ENCODE assay signal across 21 cellular contexts in the genomic region with DNA sequence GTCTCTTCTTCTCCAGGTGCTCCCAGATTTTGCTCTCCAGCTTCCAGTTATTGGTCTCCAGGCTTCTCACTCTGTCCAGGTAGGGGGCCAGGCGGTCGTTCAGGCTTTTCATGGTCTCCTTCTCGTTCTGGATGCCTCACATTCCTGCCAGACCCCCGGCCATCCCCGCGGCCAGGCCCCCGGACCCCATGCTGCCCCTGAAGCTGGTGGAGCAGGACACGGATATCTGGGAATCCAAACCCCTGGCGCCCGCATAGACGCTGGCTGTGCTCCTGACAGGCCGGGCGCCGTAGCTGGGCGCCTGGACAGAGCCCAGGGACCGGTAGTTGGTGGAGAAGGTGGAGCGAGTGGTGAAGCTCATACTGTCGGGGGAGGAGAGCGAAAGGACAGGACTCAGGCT.
"Had no signal": no experiment of that assay in that cellular context is flagged by ENCODE, and none has a peak within 500 bp of the region (broad histone marks: within the 10 kb centered on the region; RNA-seq: fewer than 3 reads in every experiment).

No MANE protein-coding gene starts in this region.

- ATAC-seq: stimulated activated effector memory CD8-positive, alpha-beta T cell treated with anti-CD3 and anti-CD28 coated beads, Interleukin-12 subunit alpha, Interleukin-12 subunit beta, amount 100 ng/mL, for 72 hours; stimulated activated memory B cell treated with anti-CD40 and anti-IgM and Interleukin-4, amounts not matched to agents 10 μg/mL and 1 μg/mL and 100 μg/mL, for 72 hours; stimulated activated naive B cell treated with anti-CD40 and anti-IgM and Interleukin-4, amounts not matched to agents 10 μg/mL and 1 μg/mL and 100 μg/mL, for 72 hours; stimulated activated naive CD8-positive, alpha-beta T cell treated with anti-CD3 and anti-CD28 coated beads, Interleukin-15, amount 100 ng/mL, for 72 hours; stimulated activated naive CD8-positive, alpha-beta T cell treated with anti-CD3 and anti-CD28 coated beads, Interleukin-15, Interleukin-2, amounts not matched to agents 100 U/mL and 50 U/mL, for 24 hours; upper lobe of right lung had no signal

- DNase-seq: stimulated activated CD4-positive, alpha-beta T cell treated with anti-CD3 and anti-CD28 coated beads, Interleukin-2, amount 100 ng/mL, for 48 hours; stimulated activated CD4-positive, alpha-beta T cell treated with anti-CD3 and anti-CD28 coated beads, Interleukin-4, amount 100 ng/mL, for 1 hour; stimulated activated CD4-positive, alpha-beta T cell treated with anti-CD3 and anti-CD28 coated beads, Interleukin-4, amount 100 ng/mL, for 24 hours; stimulated activated CD4-positive, alpha-beta T cell treated with anti-CD3 and anti-CD28 coated beads, Interleukin-4, amount 100 ng/mL, for 4 hours; stimulated activated CD8-positive, alpha-beta memory T cell treated with anti-CD3 and anti-CD28 coated beads, Interleukin-4, amount 100 ng/mL, for 48 hours; stimulated activated naive B cell treated with anti-CD40 and anti-IgM and Interleukin-4, amounts not matched to agents 10 μg/mL and 1 μg/mL and 100 μg/mL, for 72 hours; stimulated activated naive CD4-positive, alpha-beta T cell; stimulated activated naive CD4-positive, alpha-beta T cell treated with Interleukin-2 at 50 U/mL for 16 hours; stimulated activated naive CD8-positive, alpha-beta T cell treated with anti-CD3 and anti-CD28 coated beads, Interleukin-15, amount 100 ng/mL, for 72 hours; stimulated activated naive CD8-positive, alpha-beta T cell treated with anti-CD3 and anti-CD28 coated beads, Interleukin-15, Interleukin-2, amounts not matched to agents 100 U/mL and 50 U/mL, for 24 hours; stomach; substantia nigra; testis; thyroid gland; tibial artery; transverse colon; trophoblast cell; upper lobe of right lung; uterus had no signal
